1 cellular context compared by ENCODE assay signal in genomic region chr11:35786188-35786587, GRCh38.
TF ChIP-seq lines count a peak whose summit lies in the region.

No MANE protein-coding gene starts in this region.

TF ChIP-seq in K562, 482 proteins besides CTCF, POLR2A, EP300 and RAD21 (continued from another document):
- TF ChIP-seq ATF4 (CRISPR knock-in tag; IDR thresholded peaks at IDR 0.05): peak; percentile 86
- peak; percentile 45; the same call in 1 of the 2 replicates for TF ChIP-seq ZNF584 (CRISPR knock-in tag; IDR thresholded peaks at IDR 0.05; ENCODE audit: low read depth)
- peak; percentile 63 for TF ChIP-seq TCF3 (CRISPR knock-in tag; IDR thresholded peaks at IDR 0.05)
- no peak for TF ChIP-seq CBX5 (IDR thresholded peaks at IDR 0.05; ENCODE audit: borderline replicate concordance, low read depth)
- TF ChIP-seq HINFP (tag; conservative IDR thresholded peaks at IDR 0.05; ENCODE audit: low read depth): 0 out of 2 replicates have a peak, but pooled peaks have one; percentile 13
- TF ChIP-seq ZNF398 (CRISPR knock-in tag; IDR thresholded peaks at IDR 0.05): no peak
